In the genomic region with DNA sequence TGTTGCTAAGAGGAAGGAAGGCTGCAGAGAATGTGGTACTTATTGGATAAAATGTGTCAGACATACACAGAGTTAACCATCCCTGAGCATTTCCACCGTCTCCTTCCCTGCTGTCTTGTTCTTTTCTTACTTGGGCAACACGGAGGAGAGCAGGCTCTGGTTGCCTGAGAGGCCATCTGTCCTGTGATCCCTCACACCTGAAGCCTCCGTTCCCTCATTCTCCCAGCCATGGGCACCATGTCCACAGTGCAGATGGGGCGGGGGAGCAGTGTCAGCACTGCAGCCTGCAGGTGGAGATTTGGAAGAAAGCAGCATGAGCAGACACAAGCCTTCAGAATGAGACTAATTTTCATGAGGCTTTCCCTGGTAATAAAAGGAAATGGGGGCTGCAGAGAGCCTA, we compare ENCODE assay signal across 20 cellular contexts.
DNase-seq lines count a peak whose midpoint lies in the region; ATAC-seq and TF ChIP-seq lines count a peak whose summit lies in the region.
"Had no signal": no experiment of that assay in that cellular context is flagged by ENCODE, and none has a peak within 500 bp of the region (broad histone marks: within the 10 kb centered on the region; RNA-seq: fewer than 3 reads in every experiment).

No MANE protein-coding gene starts in this region.

- no peak for TF ChIP-seq POLR2A in vagina (IDR thresholded peaks at IDR 0.05)

- H2BK5ac ChIP-seq in neuronal stem cell (ENCODE audit: low read length): no peak overlapping the region

- H4K8ac ChIP-seq in neuronal stem cell (ENCODE audit: low read depth, low read length): no peak overlapping the region

- no peak overlapping the region for H2AFZ ChIP-seq in neuronal stem cell (ENCODE audit: low read length)
- H2AFZ ChIP-seq: GM23338 had no signal

- H3K9me3 ChIP-seq in neuronal stem cell (replicated peaks in 1 of 2; ENCODE audit: control insufficient read depth in 2 of 2, insufficient read depth in 1 of 2, low read depth in 1 of 2, low read length in 2 of 2) (no peaks in the 10 kb centered on the region), vagina (no peaks in the 10 kb centered on the region)
- H3K9me3 ChIP-seq: BLaER1, MG63 had no signal

- H2BK15ac ChIP-seq in neuronal stem cell (ENCODE audit: low read length): no peak overlapping the region

- no peak overlapping the region for H3K27ac ChIP-seq in neuronal stem cell (replicated peaks; ENCODE audit: low read length)
- H3K27ac ChIP-seq in vagina: no peak overlapping the region
- H3K27ac ChIP-seq: BLaER1, SK-N-MC had no signal

- DNase-seq in activated CD8-positive, alpha-beta memory T cell treated with anti-CD3 and anti-CD28 coated beads, Interleukin-2, amount 10 ng/mL, durations not matched to agents 7 days and 5 days: peak; percentile 28
- DNase-seq in activated CD8-positive, alpha-beta memory T cell treated with anti-CD3 and anti-CD28 coated beads, Interleukin-2, amount 50 U/mL, for 4 hours: no peak
- DNase-seq in cerebellum (ENCODE audit: low spot score) (peak; percentile 73), neuronal stem cell (ENCODE audit: low spot score) (no peak), vagina (ENCODE audit: extremely low spot score in 2 of 2) (peak; percentile 42 to 46), HuH-7.5 (ENCODE audit: low spot score) (no peak), NCI-H2107 treated with DMSO at 0.1 percent for 48 hours (lab: John Stamatoyannopoulos, UW; ENCODE audit: unreplicated experiment) (no peak), retina (no peak)
- DNase-seq: CD4-positive, CD25-positive, alpha-beta regulatory T cell; H9; KG1; MG63; NCI-H1105 treated with DMSO at 0.1 percent for 48 hours; NCI-H146; NCI-H2029; NCI-H774; SIG-M5 had no signal

- no peak for ATAC-seq in activated CD8-positive, alpha-beta memory T cell treated with anti-CD3 and anti-CD28 coated beads, Interleukin-2, amount 10 ng/mL, durations not matched to agents 7 days and 5 days
- ATAC-seq: GM23338 had no signal

- H3K4me1 ChIP-seq in neuronal stem cell (ENCODE audit: control insufficient read depth in 2 of 2, insufficient read depth in 1 of 2, low read depth in 1 of 2, low read length in 2 of 2) (peaks cover 0 to 3% of the 10 kb centered on the region in 2 donors), vagina (peaks cover 7% of the 10 kb centered on the region)
- H3K4me1 ChIP-seq: BLaER1 had no signal

- no peak overlapping the region for H2BK12ac ChIP-seq in neuronal stem cell (ENCODE audit: low read length)

- no peaks in the 10 kb centered on the region for H3K27me3 Mint-ChIP-seq in activated CD8-positive, alpha-beta memory T cell treated with anti-CD3 and anti-CD28 coated beads, Interleukin-2, amount 10 ng/mL, durations not matched to agents 7 days and 5 days
- H3K27me3 Mint-ChIP-seq: CD4-positive, CD25-positive, alpha-beta regulatory T cell had no signal

- H3K4me3 Mint-ChIP-seq in activated CD8-positive, alpha-beta memory T cell treated with anti-CD3 and anti-CD28 coated beads, Interleukin-2, amount 10 ng/mL, durations not matched to agents 7 days and 5 days: no peak overlapping the region
- H3K4me3 Mint-ChIP-seq: CD4-positive, CD25-positive, alpha-beta regulatory T cell; GM23338; H9 had no signal

- intact Hi-C loops in vagina (cut with DNase I): no loop called here

- H2AK5ac ChIP-seq in neuronal stem cell (ENCODE audit: low read depth, low read length): no peak overlapping the region

- H3K4me1 Mint-ChIP-seq in activated CD8-positive, alpha-beta memory T cell treated with anti-CD3 and anti-CD28 coated beads, Interleukin-2, amount 10 ng/mL, durations not matched to agents 7 days and 5 days: no peaks in the 10 kb centered on the region
- H3K4me1 Mint-ChIP-seq: CD4-positive, CD25-positive, alpha-beta regulatory T cell had no signal

- TF ChIP-seq CTCF in vagina (IDR thresholded peaks at IDR 0.05): no peak

- H3K4ac ChIP-seq in neuronal stem cell (ENCODE audit: low read length): no peak overlapping the region

- H3K18ac ChIP-seq in neuronal stem cell (ENCODE audit: low read length): peak overlapping the region; percentile 48

- CTCF ChIA-PET in activated CD8-positive, alpha-beta memory T cell treated with anti-CD3 and anti-CD28 coated beads, Interleukin-2, amount 10 ng/mL, durations not matched to agents 7 days and 5 days (lab: Charles Lee): no interaction called here

- H3K4me3 ChIP-seq in neuronal stem cell (ENCODE audit: low read length in 2 of 2): no peak overlapping the region
- no peak overlapping the region for H3K4me3 ChIP-seq in vagina
- H3K4me3 ChIP-seq: BLaER1, GM23338, MG63, SK-N-MC had no signal

- no peaks in the 10 kb centered on the region for H3K79me1 ChIP-seq in neuronal stem cell (ENCODE audit: low read depth, low read length)

- no peak overlapping the region for H3K4me2 ChIP-seq in neuronal stem cell (ENCODE audit: insufficient read depth, low read length, poor library complexity, severe bottlenecking)
- H3K4me2 ChIP-seq: BLaER1, GM23338 had no signal

- no peak overlapping the region for H4K91ac ChIP-seq in neuronal stem cell (ENCODE audit: low read depth, low read length, poor library complexity)

- H3K36me3 Mint-ChIP-seq in activated CD8-positive, alpha-beta memory T cell treated with anti-CD3 and anti-CD28 coated beads, Interleukin-2, amount 10 ng/mL, durations not matched to agents 7 days and 5 days: no peaks in the 10 kb centered on the region

- H3K27me3 ChIP-seq in neuronal stem cell (ENCODE audit: control insufficient read depth in 3 of 3, insufficient read depth in 3 of 3, low read depth in 1 of 3, low read length in 3 of 3): no peaks in the 10 kb centered on the region
- no peaks in the 10 kb centered on the region for H3K27me3 ChIP-seq in vagina
- H3K27me3 ChIP-seq: BLaER1, MG63 had no signal

- H3K14ac ChIP-seq in neuronal stem cell (ENCODE audit: low read length): no peak overlapping the region

- H3K23ac ChIP-seq in neuronal stem cell (ENCODE audit: low read depth, low read length, poor library complexity): no peak overlapping the region

- H3K36me3 ChIP-seq in neuronal stem cell (replicated peaks in 1 of 2; ENCODE audit: control insufficient read depth in 2 of 2, insufficient read depth in 2 of 2, low read length in 2 of 2) (no peaks in the 10 kb centered on the region), vagina (no peaks in the 10 kb centered on the region)
- H3K36me3 ChIP-seq: BLaER1, MG63 had no signal

- no peak overlapping the region for H3K27ac Mint-ChIP-seq in activated CD8-positive, alpha-beta memory T cell treated with anti-CD3 and anti-CD28 coated beads, Interleukin-2, amount 10 ng/mL, durations not matched to agents 7 days and 5 days
- H3K27ac Mint-ChIP-seq: CD4-positive, CD25-positive, alpha-beta regulatory T cell; GM23338 had no signal

- H3K9me3 Mint-ChIP-seq in activated CD8-positive, alpha-beta memory T cell treated with anti-CD3 and anti-CD28 coated beads, Interleukin-2, amount 10 ng/mL, durations not matched to agents 7 days and 5 days (ENCODE audit: low read depth): no peaks in the 10 kb centered on the region
- H3K9me3 Mint-ChIP-seq: GM23338, H9 had no signal

- peak overlapping the region; percentile 18 for H3K9ac ChIP-seq in neuronal stem cell (ENCODE audit: low read depth, low read length, poor library complexity)
- H3K9ac ChIP-seq: BLaER1 had no signal

- no CpG with 5 or more reads among the region's 4 CpGs for WGBS in neuronal stem cell (ENCODE audit: extremely low coverage in 2 of 2, insufficient read length in 2 of 2, insufficient replicate concordance in 1 of 2), 2 donors

- no peak overlapping the region for H2BK120ac ChIP-seq in neuronal stem cell (ENCODE audit: low read depth, low read length)

Comparison
In these comparisons a context has a peak if more than half of its experiments do, and no peak if none do; other contexts are left out.
1. DNase-seq: peak in activated CD8-positive, alpha-beta memory T cell treated with anti-CD3 and anti-CD28 coated beads, Interleukin-2, amount 10 ng/mL, durations not matched to agents 7 days and 5 days (single experiment), cerebellum (single experiment) and vagina (2 of 2); none in activated CD8-positive, alpha-beta memory T cell treated with anti-CD3 and anti-CD28 coated beads, Interleukin-2, amount 50 U/mL, for 4 hours (single experiment), neuronal stem cell (single experiment), HuH-7.5 (single experiment), NCI-H2107 treated with DMSO at 0.1 percent for 48 hours (single experiment) and retina (single experiment).